8 cellular contexts compared by ENCODE assay signal in genomic region chr15:65870889-65871533, GRCh38. TPM values are rescaled to one million over a fixed set of nuclear protein-coding genes. Genes with fewer than 3 reads are reported as not detected.
DNase-seq lines count a peak whose midpoint lies in the region; ATAC-seq and TF ChIP-seq lines count a peak whose summit lies in the region.

No MANE protein-coding gene starts in this region.

- H3K36me3 Mint-ChIP-seq in activated CD4-positive, alpha-beta memory T cell treated with anti-CD3 and anti-CD28 coated beads, Interleukin-2, amount 10 ng/mL, durations not matched to agents 7 days and 5 days (ENCODE audit: low read depth), result peaks cover 26% of the 10 kb centered on the region

- no peaks in the 10 kb centered on the region for H3K36me3 ChIP-seq in gastrocnemius medialis

- no peak for TF ChIP-seq POLR2A in gastrocnemius medialis (IDR thresholded peaks at IDR 0.05)

- H3K27ac Mint-ChIP-seq in activated CD4-positive, alpha-beta memory T cell treated with anti-CD3 and anti-CD28 coated beads, Interleukin-2, amount 10 ng/mL, durations not matched to agents 7 days and 5 days, result peak overlapping the region; percentile 97

- H3K4me3 ChIP-seq in right cardiac atrium (ENCODE audit: low read length) (peak overlapping the region; percentile 79), gastrocnemius medialis (peak overlapping the region; percentile 87 to 98 (median 88))

- DNase-seq in NCI-H510A treated with DMSO at 0.1 percent for 48 hours (lab: John Stamatoyannopoulos, UW) (peak; percentile 28), NCI-H510A (lab: John Stamatoyannopoulos, UW) (no peak), M059J (ENCODE audit: low read depth) (peak; percentile 45), right cardiac atrium (no peak), gastrocnemius medialis (no peak), cerebellar nuclear complex (lab: John Stamatoyannopoulos, UW) (no peak)
- no peak for DNase-seq in activated CD4-positive, alpha-beta memory T cell treated with anti-CD3 and anti-CD28 coated beads, Interleukin-2, amount 10 ng/mL, durations not matched to agents 7 days and 5 days
- no peak for DNase-seq in activated CD8-positive, alpha-beta memory T cell treated with anti-CD3 and anti-CD28 coated beads for 24 hours

- H3K9me3 ChIP-seq in right cardiac atrium (ENCODE audit: control insufficient read depth, low read length), result no peaks in the 10 kb centered on the region
- no peaks in the 10 kb centered on the region for H3K9me3 ChIP-seq in gastrocnemius medialis

- H3K4me1 ChIP-seq in right cardiac atrium (ENCODE audit: control insufficient read depth, insufficient read depth, low read length) (peaks cover 2% of the 10 kb centered on the region), gastrocnemius medialis (peaks cover 20 to 23% of the 10 kb centered on the region in 2 donors)

- POLR2A ChIA-PET in activated CD4-positive, alpha-beta memory T cell treated with anti-CD3 and anti-CD28 coated beads, Interleukin-2, amount 10 ng/mL, durations not matched to agents 7 days and 5 days (lab: Charles Lee), result interaction anchor here (1.2 to 3.2 kb wide), 12 partner anchors 8 to 566 kb away, joined by 3 to 45 read pairs (median 18); partner anchors contain the start of genes DENND4A, INTS14 and RNU5B-1

- H3K9me3 Mint-ChIP-seq in activated CD4-positive, alpha-beta memory T cell treated with anti-CD3 and anti-CD28 coated beads, Interleukin-2, amount 10 ng/mL, durations not matched to agents 7 days and 5 days, result no peaks in the 10 kb centered on the region

- TF ChIP-seq CTCF in gastrocnemius medialis (IDR thresholded peaks at IDR 0.05 in 4 of 5, conservative IDR thresholded peaks at IDR 0.05 in 1 of 5), result no peak

- WGBS in right cardiac atrium, result 28% methylated on average over 2 of the region's 2 CpGs

- intact Hi-C loops in right cardiac atrium (cut with DNase I), result no loop called here
- intact Hi-C loops in gastrocnemius medialis (cut with DNase I; ENCODE audit: low total_unique reads), result no loop called here

- peak overlapping the region; percentile 100 for H3K4me3 Mint-ChIP-seq in activated CD4-positive, alpha-beta memory T cell treated with anti-CD3 and anti-CD28 coated beads, Interleukin-2, amount 10 ng/mL, durations not matched to agents 7 days and 5 days

- peaks cover 40% of the 10 kb centered on the region for H3K4me1 Mint-ChIP-seq in activated CD4-positive, alpha-beta memory T cell treated with anti-CD3 and anti-CD28 coated beads, Interleukin-2, amount 10 ng/mL, durations not matched to agents 7 days and 5 days

- CTCF ChIA-PET in activated CD4-positive, alpha-beta memory T cell treated with anti-CD3 and anti-CD28 coated beads, Interleukin-2, amount 10 ng/mL, durations not matched to agents 7 days and 5 days (lab: Charles Lee), result interaction anchor here (0.6 to 3.0 kb wide), 8 partner anchors 8 to 831 kb away, joined by 3 to 15 read pairs (median 6); partner anchors contain the start of genes INTS14 and SMAD6

- H3K27me3 Mint-ChIP-seq in activated CD4-positive, alpha-beta memory T cell treated with anti-CD3 and anti-CD28 coated beads, Interleukin-2, amount 10 ng/mL, durations not matched to agents 7 days and 5 days, result peaks cover 2% of the 10 kb centered on the region

- in situ Hi-C loops in gastrocnemius medialis (cut with MboI; ENCODE audit: low sequenced_read_pairs in 4 of 4), result loop anchor here (5.0 to 25.0 kb wide), 3 partner anchors 39 to 234 kb away; partner anchors contain the start of gene DENND4A (in 1 of the 4)

- no peak for ATAC-seq in right cardiac atrium
- ATAC-seq in gastrocnemius medialis, result no peak

- no peaks in the 10 kb centered on the region for H3K27me3 ChIP-seq in right cardiac atrium (ENCODE audit: control insufficient read depth, insufficient read depth)
- H3K27me3 ChIP-seq in gastrocnemius medialis, result no peaks in the 10 kb centered on the region

- H3K27ac ChIP-seq in right cardiac atrium (ENCODE audit: low read length), result no peak overlapping the region
- H3K27ac ChIP-seq in gastrocnemius medialis, result peak overlapping the region; percentile 92 to 100 (median 95)

RNA-seq across cellular contexts. Expression of gene RAB11A, which starts 1.7 kb away (rescaled TPM):
- 304 and 386 TPM in 2 replicates for total RNA-seq in M059J (2014; rRNA removed; shearing (Covaris generic))
- total RNA-seq in activated CD4-positive, alpha-beta memory T cell treated with anti-CD3 and anti-CD28 coated beads, Interleukin-2, amount 10 ng/mL, durations not matched to agents 7 days and 5 days, result 100 to 1,000 TPM; 192 to 193 TPM
- 100 to 1,000 TPM; 150 to 180 (median 163) TPM for total RNA-seq in right cardiac atrium
- polyA plus RNA-seq in right cardiac atrium, result 136 TPM
- 100 to 1,000 TPM in 3 of 4 donors, 10 to 100 TPM in 1; 93.0 to 207 (median 166) TPM for total RNA-seq in gastrocnemius medialis

Comparison
In these comparisons a context has a peak if more than half of its experiments do, and no peak if none do; other contexts are left out.
1. DNase-seq: peak in NCI-H510A treated with DMSO at 0.1 percent for 48 hours (single experiment) and M059J (single experiment); none in NCI-H510A (single experiment), activated CD4-positive, alpha-beta memory T cell treated with anti-CD3 and anti-CD28 coated beads, Interleukin-2, amount 10 ng/mL, durations not matched to agents 7 days and 5 days (single experiment), right cardiac atrium (0 of 3), gastrocnemius medialis (0 of 2), cerebellar nuclear complex (0 of 2) and activated CD8-positive, alpha-beta memory T cell treated with anti-CD3 and anti-CD28 coated beads for 24 hours (single experiment).